In the genomic region with DNA sequence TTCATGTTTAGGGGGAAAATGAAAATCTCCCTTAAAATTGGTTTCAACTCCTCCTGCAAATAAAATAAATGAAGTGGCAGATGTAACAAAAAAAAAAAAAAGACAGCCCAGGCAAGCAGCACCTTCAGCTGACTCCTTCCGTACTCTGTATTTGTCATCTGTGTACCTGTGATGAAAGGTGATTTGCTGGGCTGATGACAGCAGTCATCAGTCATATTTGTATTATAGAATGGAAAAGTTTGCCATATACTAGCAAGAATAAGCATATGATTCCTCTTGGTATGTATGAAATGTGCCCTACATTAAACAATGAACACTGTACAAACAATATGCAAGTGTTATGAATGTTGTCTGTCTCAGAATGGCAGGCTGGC, we compare ENCODE assay signal across 15 cellular contexts. TPM values are rescaled to one million over a fixed set of nuclear protein-coding genes. Genes with fewer than 3 reads are reported as not detected.
DNase-seq lines count a peak whose midpoint lies in the region; ATAC-seq and TF ChIP-seq lines count a peak whose summit lies in the region.
"Had no signal": no experiment of that assay in that cellular context is flagged by ENCODE, and none has a peak within 500 bp of the region (broad histone marks: within the 10 kb centered on the region; RNA-seq: fewer than 3 reads in every experiment).

No MANE protein-coding gene starts in this region.

- no peaks in the 10 kb centered on the region for H3K27me3 Mint-ChIP-seq in activated T-helper 17 cell treated with anti-CD3 and anti-CD28 coated beads, Interleukin-2, amount 50 U/mL, for 72 hours
- H3K27me3 Mint-ChIP-seq in stimulated activated naive CD8-positive, alpha-beta T cell treated with anti-CD3 and anti-CD28 coated beads, Interleukin-15, Interleukin-2, amounts not matched to agents 100 ng/mL and 50 ng/mL, for 24 hours = no peaks in the 10 kb centered on the region

- peak overlapping the region; percentile 86 for H3K27ac Mint-ChIP-seq in activated T-helper 17 cell treated with anti-CD3 and anti-CD28 coated beads, Interleukin-2, amount 50 U/mL, for 72 hours
- H3K27ac Mint-ChIP-seq in stimulated activated naive CD8-positive, alpha-beta T cell treated with anti-CD3 and anti-CD28 coated beads, Interleukin-15, Interleukin-2, amounts not matched to agents 100 ng/mL and 50 ng/mL, for 24 hours = peak overlapping the region; percentile 10

- H3K36me3 ChIP-seq in breast epithelium = no peaks in the 10 kb centered on the region

- H3K4me1 ChIP-seq in breast epithelium = no peaks in the 10 kb centered on the region
- H3K4me1 ChIP-seq: psoas muscle had no signal

- TF ChIP-seq CTCF in breast epithelium (IDR thresholded peaks at IDR 0.05) (no peak), GM10266 (IDR thresholded peaks at IDR 0.05; ENCODE audit: control insufficient read depth, insufficient read depth, low read depth, missing control alignments) (no peak)

- peaks cover 9 to 15% of the 10 kb centered on the region in 2 donors for H3K9me3 ChIP-seq in breast epithelium

- intact Hi-C loops in breast epithelium (cut with DNase I; ENCODE audit: low total_unique reads) = no loop called here

- no peaks in the 10 kb centered on the region for H3K27me3 ChIP-seq in breast epithelium

- peaks cover 5% of the 10 kb centered on the region for H3K9me3 Mint-ChIP-seq in activated T-helper 17 cell treated with anti-CD3 and anti-CD28 coated beads, Interleukin-2, amount 50 U/mL, for 72 hours
- no peaks in the 10 kb centered on the region for H3K9me3 Mint-ChIP-seq in stimulated activated naive CD8-positive, alpha-beta T cell treated with anti-CD3 and anti-CD28 coated beads, Interleukin-15, Interleukin-2, amounts not matched to agents 100 ng/mL and 50 ng/mL, for 24 hours

- DNase-seq in T47D (ENCODE audit: low read depth in 1 of 2, low spot score in 1 of 2) (peak; percentile 30 to 53), breast epithelium (ENCODE audit: low spot score in 2 of 2) (no peak), NCI-H2171 (lab: John Stamatoyannopoulos, UW) (no peak), GM10266 (ENCODE audit: extremely low spot score) (no peak)
- DNase-seq in central memory CD4-positive, alpha-beta T cell = no peak
- DNase-seq: AML-193, aorta, DND-41, NCI-H1105, PC-9, psoas muscle, T-helper 9 cell had no signal

- no peak overlapping the region for H3K27ac ChIP-seq in breast epithelium
- H3K27ac ChIP-seq: PC-9, psoas muscle had no signal

- H3K4me1 Mint-ChIP-seq in activated T-helper 17 cell treated with anti-CD3 and anti-CD28 coated beads, Interleukin-2, amount 50 U/mL, for 72 hours = peaks cover 12% of the 10 kb centered on the region
- peaks cover 4% of the 10 kb centered on the region for H3K4me1 Mint-ChIP-seq in stimulated activated naive CD8-positive, alpha-beta T cell treated with anti-CD3 and anti-CD28 coated beads, Interleukin-15, Interleukin-2, amounts not matched to agents 100 ng/mL and 50 ng/mL, for 24 hours (ENCODE audit: low read depth)

- no peak overlapping the region for H3K4me3 ChIP-seq in breast epithelium
- H3K4me3 ChIP-seq: PC-9, psoas muscle had no signal

- no peaks in the 10 kb centered on the region for H3K36me3 Mint-ChIP-seq in activated T-helper 17 cell treated with anti-CD3 and anti-CD28 coated beads, Interleukin-2, amount 50 U/mL, for 72 hours (ENCODE audit: low read depth)
- no peaks in the 10 kb centered on the region for H3K36me3 Mint-ChIP-seq in stimulated activated naive CD8-positive, alpha-beta T cell treated with anti-CD3 and anti-CD28 coated beads, Interleukin-15, Interleukin-2, amounts not matched to agents 100 ng/mL and 50 ng/mL, for 24 hours (ENCODE audit: low read depth)

- no peak for TF ChIP-seq POLR2A in breast epithelium (IDR thresholded peaks at IDR 0.05)

- peak overlapping the region; percentile 66 for H3K4me3 Mint-ChIP-seq in activated T-helper 17 cell treated with anti-CD3 and anti-CD28 coated beads, Interleukin-2, amount 50 U/mL, for 72 hours
- H3K4me3 Mint-ChIP-seq in stimulated activated naive CD8-positive, alpha-beta T cell treated with anti-CD3 and anti-CD28 coated beads, Interleukin-15, Interleukin-2, amounts not matched to agents 100 ng/mL and 50 ng/mL, for 24 hours = no peak overlapping the region

- ATAC-seq in HG02798 (IDR thresholded peaks at IDR 0.05; ENCODE audit: poor library complexity, unreplicated experiment) = peak; percentile 66
- ATAC-seq in activated T-helper 17 cell treated with anti-CD3 and anti-CD28 coated beads, Interleukin-2, amount 50 U/mL, for 72 hours (replicated peaks) = peak; percentile 85

- in situ Hi-C loops in T47D (cut with HindIII; ENCODE audit: low pct_unique_long_range_greater_than_20kb, low sequenced_read_pairs) = no loop called here

RNA-seq across cellular contexts. Expression of gene WWTR1, which starts 44.1 kb away (rescaled TPM):
- total RNA-seq in breast epithelium = 10 to 100 TPM; 53.6 to 98.2 (median 91.4) TPM
- 1 to 10 TPM; 1.8 to 2.8 TPM for total RNA-seq in activated T-helper 17 cell treated with anti-CD3 and anti-CD28 coated beads, Interleukin-2, amount 50 U/mL, for 72 hours

RNA-seq across cellular contexts. Expression of gene COMMD2, which starts 50.3 kb away (rescaled TPM):
- 10 to 100 TPM; 26.2 to 38.8 (median 26.4) TPM for total RNA-seq in breast epithelium
- 10 to 100 TPM; 20.1 to 23.3 TPM for total RNA-seq in activated T-helper 17 cell treated with anti-CD3 and anti-CD28 coated beads, Interleukin-2, amount 50 U/mL, for 72 hours

Comparison
In these comparisons a context has a peak if more than half of its experiments do, and no peak if none do; other contexts are left out.
1. DNase-seq: peak in T47D (2 of 2); none in breast epithelium (0 of 2), NCI-H2171 (single experiment), central memory CD4-positive, alpha-beta T cell (single experiment) and GM10266 (single experiment).
2. RNA of gene WWTR1, which starts 44.1 kb away (total RNA-seq): 53.6 to 98.2 TPM in breast epithelium; 1.8 to 2.8 TPM in activated T-helper 17 cell treated with anti-CD3 and anti-CD28 coated beads, Interleukin-2, amount 50 U/mL, for 72 hours; every median in the first group is over 10 times any median in the second.